ENCODE assay signal across 20 cellular contexts in genomic region chr5:4859489-4860211, GRCh38.
DNase-seq lines count a peak whose midpoint lies in the region; ATAC-seq, FAIRE-seq and TF ChIP-seq lines count a peak whose summit lies in the region.
"Had no signal": no experiment of that assay in that cellular context is flagged by ENCODE, and none has a peak within 500 bp of the region (broad histone marks: within the 10 kb centered on the region; RNA-seq: fewer than 3 reads in every experiment).

No MANE protein-coding gene starts in this region.

- 32% methylated on average over 2 of the region's 2 CpGs for WGBS in liver

- intact Hi-C loops in Calu3 (cut with micrococcal nuclease; ENCODE audit: unreplicated experiment) = no loop called here

- peaks cover 1 to 13% (median 7%) of the 10 kb centered on the region in 4 donors for H3K4me1 ChIP-seq in liver (ENCODE audit: control insufficient read depth in 4 of 4, insufficient read depth in 4 of 4, low read length in 3 of 4)

- H3K36me3 ChIP-seq in liver (ENCODE audit: control insufficient read depth in 4 of 4, insufficient read depth in 3 of 4, low read depth in 1 of 4, low read length in 3 of 4) = no peaks in the 10 kb centered on the region

- FAIRE-seq in RCC 7860 (lab: Jason Lieb, UNC) = peak; percentile 62
- FAIRE-seq: G401.6, GM12892, GM19239, H1 had no signal

- H3K27ac Mint-ChIP-seq in Calu3 (ENCODE audit: unreplicated experiment) = no peak overlapping the region
- H3K27ac Mint-ChIP-seq: CD4-positive, alpha-beta memory T cell had no signal

- ATAC-seq in HG02623 (IDR thresholded peaks at IDR 0.05; ENCODE audit: unreplicated experiment) = no peak

- no peak overlapping the region for H3K9ac ChIP-seq in liver (ENCODE audit: low read depth in 1 of 2, low read length in 2 of 2)
- H3K9ac ChIP-seq: GM23248 had no signal

- TF ChIP-seq CTCF in liver (IDR thresholded peaks at IDR 0.05; ENCODE audit: low read depth, low read length, missing input control) (no peak), Calu3 (IDR thresholded peaks at IDR 0.05; ENCODE audit: unreplicated experiment) (no peak)

- TF ChIP-seq POLR2A in erythroblast (IDR thresholded peaks at IDR 0.05; ENCODE audit: low read length) = no peak

- H3K4me3 ChIP-seq in liver (ENCODE audit: low read depth in 1 of 3, low read length in 3 of 3) = no peak overlapping the region
- H3K4me3 ChIP-seq: GM23248 had no signal

- no peaks in the 10 kb centered on the region for H3K27me3 ChIP-seq in liver (ENCODE audit: control insufficient read depth in 4 of 4, insufficient read depth in 4 of 4, low read length in 3 of 4)

- DNase-seq in RCC 7860 (ENCODE audit: low spot score) = no peak
- DNase-seq in kidney tubule cell (ENCODE audit: low spot score) = peak; percentile 3
- peak; percentile 50 for DNase-seq in renal cortical epithelial cell (ENCODE audit: low read depth)
- DNase-seq in erythroblast (lab: John Stamatoyannopoulos, UW) = no peak
- no peak for DNase-seq in Calu3
- DNase-seq: 8988T; C1 segment of cervical spinal cord; CD4-positive, alpha-beta memory T cell; COR-L47; DMS153; DND-41; GM23248; H7; HCEC 1CT had no signal

- TF ChIP-seq RAD21 in liver (IDR thresholded peaks at IDR 0.05) = no peak

- CTCF ChIA-PET in Calu3 (lab: Charles Lee) = no interaction called here

- no peak overlapping the region for H3K4me3 Mint-ChIP-seq in Calu3 (ENCODE audit: low read depth, unreplicated experiment)
- H3K4me3 Mint-ChIP-seq: CD4-positive, alpha-beta memory T cell had no signal

- H3K4me1 Mint-ChIP-seq in Calu3 (ENCODE audit: low read depth, unreplicated experiment) = no peaks in the 10 kb centered on the region
- H3K4me1 Mint-ChIP-seq: CD4-positive, alpha-beta memory T cell had no signal

- H3K27ac ChIP-seq in liver (ENCODE audit: low read depth in 1 of 2, low read length in 2 of 2) = no peak overlapping the region
- H3K27ac ChIP-seq: GM23248 had no signal

- no peaks in the 10 kb centered on the region for H3K9me3 ChIP-seq in liver (ENCODE audit: control insufficient read depth in 4 of 4, low read length in 3 of 4)

- H3K27me3 Mint-ChIP-seq in Calu3 (ENCODE audit: unreplicated experiment) = no peaks in the 10 kb centered on the region
- H3K27me3 Mint-ChIP-seq: CD4-positive, alpha-beta memory T cell had no signal

- no TSS peak for BruUV-seq in Calu3 (replicated peaks; lab: Mats Ljungman, UMichigan)

- no peaks in the 10 kb centered on the region for H3K36me3 Mint-ChIP-seq in Calu3 (ENCODE audit: insufficient read depth, unreplicated experiment)
- H3K36me3 Mint-ChIP-seq: CD4-positive, alpha-beta memory T cell had no signal

- H3K9me3 Mint-ChIP-seq in Calu3 (ENCODE audit: low read depth, unreplicated experiment) = peaks cover 8% of the 10 kb centered on the region

TF ChIP-seq in liver, 16 proteins besides CTCF, POLR2A, EP300 and RAD21:
- TF ChIP-seq NR2F2 (IDR thresholded peaks at IDR 0.05) = no peak
- TF ChIP-seq YY1 (IDR thresholded peaks at IDR 0.05) = peak; percentile 36
- no peak for TF ChIP-seq FOXA2 (IDR thresholded peaks at IDR 0.05)
TF ChIP-seq in liver: peak in this region for 1.

Comparison
In these comparisons a context has a peak if more than half of its experiments do, and no peak if none do; other contexts are left out.
1. DNase-seq: peak in kidney tubule cell (single experiment) and renal cortical epithelial cell (single experiment); none in RCC 7860 (single experiment), erythroblast (0 of 2) and Calu3 (single experiment).